ENCODE assay signal across 8 cellular contexts in the genomic region with DNA sequence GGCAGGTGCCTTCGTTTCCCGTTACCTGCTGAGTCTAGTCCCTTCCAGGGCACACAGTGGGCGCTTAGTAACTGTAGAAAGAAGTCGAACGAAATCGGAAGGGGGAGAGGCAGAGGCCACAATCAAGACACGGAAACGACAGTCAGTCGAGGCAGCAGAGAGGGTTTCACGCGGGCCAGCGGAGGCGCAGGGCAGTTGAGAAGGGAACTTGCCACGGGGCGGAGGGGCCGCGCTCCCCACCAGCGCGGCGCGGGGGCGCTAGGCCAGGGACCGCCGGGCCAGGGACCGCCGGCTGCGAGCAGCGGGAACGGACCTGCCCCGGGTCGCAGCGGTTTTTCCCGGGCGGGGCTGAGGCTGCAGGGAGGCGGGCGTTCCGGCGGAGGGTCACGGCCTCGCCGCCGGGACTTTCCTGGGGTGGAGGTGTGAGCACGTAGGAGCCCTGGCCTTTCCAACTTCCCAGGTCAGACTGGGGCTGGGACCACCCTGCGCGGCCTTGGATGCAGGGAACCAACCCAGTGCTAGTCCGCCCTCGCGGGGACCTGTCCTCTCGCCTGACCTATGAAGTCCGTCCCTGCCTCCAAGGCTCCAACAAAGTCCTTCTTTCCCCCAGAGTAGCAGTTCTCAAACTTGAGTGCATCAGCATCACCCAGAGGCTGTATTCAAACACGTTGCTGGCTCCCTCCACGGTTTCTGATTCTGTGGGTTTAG.
A peak's percentile ranks its signal among the peaks of the same experiment; 100 is the strongest.
DNase-seq lines count a peak whose midpoint lies in the region; ATAC-seq, FAIRE-seq and TF ChIP-seq lines count a peak whose summit lies in the region.

No MANE protein-coding gene starts in this region.

- DNase-seq in D341Med (ENCODE audit: low spot score) (peak; percentile 41), MG63 (peak; percentile 89), frontal cortex (ENCODE audit: low spot score in 2 of 2) (peak; percentile 34 to 48), omental fat pad (ENCODE audit: low spot score) (no peak), upper lobe of right lung (peak; percentile 70)
- peak; percentile 5 to 18 for DNase-seq in activated T-helper 1 cell treated with anti-CD3 and anti-CD28 coated beads, Interleukin-2, amount 50 U/mL, for 16 hours (ENCODE audit: low read depth in 1 of 2, low spot score in 1 of 2)

- H3K27me3 ChIP-seq in MG63, result no peaks in the 10 kb centered on the region
- H3K27me3 ChIP-seq in upper lobe of right lung, result no peaks in the 10 kb centered on the region

- no peak for FAIRE-seq in frontal cortex (lab: Jason Lieb, UNC)

- no peak for TF ChIP-seq CTCF in omental fat pad (IDR thresholded peaks at IDR 0.05)
- peak; percentile 29 for TF ChIP-seq CTCF in upper lobe of right lung (IDR thresholded peaks at IDR 0.05)

- H3K27ac ChIP-seq in upper lobe of right lung, result peak overlapping the region; percentile 70

- H3K9me3 ChIP-seq in MG63, result no peaks in the 10 kb centered on the region
- no peaks in the 10 kb centered on the region for H3K9me3 ChIP-seq in upper lobe of right lung

- intact Hi-C loops in upper lobe of right lung (cut with DNase I), result loop anchor here (10.0 kb wide), 1 partner anchor 362 kb away; a partner anchor contains a TSS

- H3K4me1 ChIP-seq in upper lobe of right lung, result peaks cover 42% of the 10 kb centered on the region

- H3K4me3 ChIP-seq in MG63 (peak overlapping the region; percentile 46), upper lobe of right lung (peak overlapping the region; percentile 54)

- ATAC-seq in GM21619 (IDR thresholded peaks at IDR 0.05; ENCODE audit: unreplicated experiment), result peak; percentile 44
- ATAC-seq in omental fat pad (ENCODE audit: low FRiP score), result peak; percentile 64
- peak; percentile 73 for ATAC-seq in upper lobe of right lung
- no peak for ATAC-seq in HG02840 (IDR thresholded peaks at IDR 0.05; ENCODE audit: low FRiP score, unreplicated experiment)

- H3K36me3 ChIP-seq in MG63 (no peaks in the 10 kb centered on the region), upper lobe of right lung (no peaks in the 10 kb centered on the region)
